1 cellular context compared by ENCODE assay signal in the genomic region with DNA sequence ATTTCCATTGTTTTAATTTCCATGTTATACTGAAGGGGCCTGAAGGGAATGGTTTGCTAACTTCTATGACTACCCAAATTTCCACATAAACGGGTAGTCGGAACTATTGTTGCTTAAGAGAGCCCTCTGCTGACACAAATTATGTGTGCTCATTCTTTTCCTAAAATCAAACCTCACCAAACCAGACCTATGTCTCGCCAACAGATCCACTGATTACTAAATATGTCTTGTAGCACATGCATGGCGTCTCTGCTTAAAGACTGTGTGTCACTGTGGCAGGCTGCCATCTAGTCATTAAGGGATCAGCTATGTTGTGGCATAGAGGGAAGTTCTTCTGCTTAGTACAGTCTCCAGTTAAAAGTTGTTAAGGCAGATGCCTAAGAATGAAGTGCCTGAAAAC.
TF ChIP-seq lines count a peak whose summit lies in the region.

No MANE protein-coding gene starts in this region.

TF ChIP-seq in H1, 55 proteins besides CTCF, POLR2A, EP300 and RAD21:
- TF ChIP-seq, protein P1, sequence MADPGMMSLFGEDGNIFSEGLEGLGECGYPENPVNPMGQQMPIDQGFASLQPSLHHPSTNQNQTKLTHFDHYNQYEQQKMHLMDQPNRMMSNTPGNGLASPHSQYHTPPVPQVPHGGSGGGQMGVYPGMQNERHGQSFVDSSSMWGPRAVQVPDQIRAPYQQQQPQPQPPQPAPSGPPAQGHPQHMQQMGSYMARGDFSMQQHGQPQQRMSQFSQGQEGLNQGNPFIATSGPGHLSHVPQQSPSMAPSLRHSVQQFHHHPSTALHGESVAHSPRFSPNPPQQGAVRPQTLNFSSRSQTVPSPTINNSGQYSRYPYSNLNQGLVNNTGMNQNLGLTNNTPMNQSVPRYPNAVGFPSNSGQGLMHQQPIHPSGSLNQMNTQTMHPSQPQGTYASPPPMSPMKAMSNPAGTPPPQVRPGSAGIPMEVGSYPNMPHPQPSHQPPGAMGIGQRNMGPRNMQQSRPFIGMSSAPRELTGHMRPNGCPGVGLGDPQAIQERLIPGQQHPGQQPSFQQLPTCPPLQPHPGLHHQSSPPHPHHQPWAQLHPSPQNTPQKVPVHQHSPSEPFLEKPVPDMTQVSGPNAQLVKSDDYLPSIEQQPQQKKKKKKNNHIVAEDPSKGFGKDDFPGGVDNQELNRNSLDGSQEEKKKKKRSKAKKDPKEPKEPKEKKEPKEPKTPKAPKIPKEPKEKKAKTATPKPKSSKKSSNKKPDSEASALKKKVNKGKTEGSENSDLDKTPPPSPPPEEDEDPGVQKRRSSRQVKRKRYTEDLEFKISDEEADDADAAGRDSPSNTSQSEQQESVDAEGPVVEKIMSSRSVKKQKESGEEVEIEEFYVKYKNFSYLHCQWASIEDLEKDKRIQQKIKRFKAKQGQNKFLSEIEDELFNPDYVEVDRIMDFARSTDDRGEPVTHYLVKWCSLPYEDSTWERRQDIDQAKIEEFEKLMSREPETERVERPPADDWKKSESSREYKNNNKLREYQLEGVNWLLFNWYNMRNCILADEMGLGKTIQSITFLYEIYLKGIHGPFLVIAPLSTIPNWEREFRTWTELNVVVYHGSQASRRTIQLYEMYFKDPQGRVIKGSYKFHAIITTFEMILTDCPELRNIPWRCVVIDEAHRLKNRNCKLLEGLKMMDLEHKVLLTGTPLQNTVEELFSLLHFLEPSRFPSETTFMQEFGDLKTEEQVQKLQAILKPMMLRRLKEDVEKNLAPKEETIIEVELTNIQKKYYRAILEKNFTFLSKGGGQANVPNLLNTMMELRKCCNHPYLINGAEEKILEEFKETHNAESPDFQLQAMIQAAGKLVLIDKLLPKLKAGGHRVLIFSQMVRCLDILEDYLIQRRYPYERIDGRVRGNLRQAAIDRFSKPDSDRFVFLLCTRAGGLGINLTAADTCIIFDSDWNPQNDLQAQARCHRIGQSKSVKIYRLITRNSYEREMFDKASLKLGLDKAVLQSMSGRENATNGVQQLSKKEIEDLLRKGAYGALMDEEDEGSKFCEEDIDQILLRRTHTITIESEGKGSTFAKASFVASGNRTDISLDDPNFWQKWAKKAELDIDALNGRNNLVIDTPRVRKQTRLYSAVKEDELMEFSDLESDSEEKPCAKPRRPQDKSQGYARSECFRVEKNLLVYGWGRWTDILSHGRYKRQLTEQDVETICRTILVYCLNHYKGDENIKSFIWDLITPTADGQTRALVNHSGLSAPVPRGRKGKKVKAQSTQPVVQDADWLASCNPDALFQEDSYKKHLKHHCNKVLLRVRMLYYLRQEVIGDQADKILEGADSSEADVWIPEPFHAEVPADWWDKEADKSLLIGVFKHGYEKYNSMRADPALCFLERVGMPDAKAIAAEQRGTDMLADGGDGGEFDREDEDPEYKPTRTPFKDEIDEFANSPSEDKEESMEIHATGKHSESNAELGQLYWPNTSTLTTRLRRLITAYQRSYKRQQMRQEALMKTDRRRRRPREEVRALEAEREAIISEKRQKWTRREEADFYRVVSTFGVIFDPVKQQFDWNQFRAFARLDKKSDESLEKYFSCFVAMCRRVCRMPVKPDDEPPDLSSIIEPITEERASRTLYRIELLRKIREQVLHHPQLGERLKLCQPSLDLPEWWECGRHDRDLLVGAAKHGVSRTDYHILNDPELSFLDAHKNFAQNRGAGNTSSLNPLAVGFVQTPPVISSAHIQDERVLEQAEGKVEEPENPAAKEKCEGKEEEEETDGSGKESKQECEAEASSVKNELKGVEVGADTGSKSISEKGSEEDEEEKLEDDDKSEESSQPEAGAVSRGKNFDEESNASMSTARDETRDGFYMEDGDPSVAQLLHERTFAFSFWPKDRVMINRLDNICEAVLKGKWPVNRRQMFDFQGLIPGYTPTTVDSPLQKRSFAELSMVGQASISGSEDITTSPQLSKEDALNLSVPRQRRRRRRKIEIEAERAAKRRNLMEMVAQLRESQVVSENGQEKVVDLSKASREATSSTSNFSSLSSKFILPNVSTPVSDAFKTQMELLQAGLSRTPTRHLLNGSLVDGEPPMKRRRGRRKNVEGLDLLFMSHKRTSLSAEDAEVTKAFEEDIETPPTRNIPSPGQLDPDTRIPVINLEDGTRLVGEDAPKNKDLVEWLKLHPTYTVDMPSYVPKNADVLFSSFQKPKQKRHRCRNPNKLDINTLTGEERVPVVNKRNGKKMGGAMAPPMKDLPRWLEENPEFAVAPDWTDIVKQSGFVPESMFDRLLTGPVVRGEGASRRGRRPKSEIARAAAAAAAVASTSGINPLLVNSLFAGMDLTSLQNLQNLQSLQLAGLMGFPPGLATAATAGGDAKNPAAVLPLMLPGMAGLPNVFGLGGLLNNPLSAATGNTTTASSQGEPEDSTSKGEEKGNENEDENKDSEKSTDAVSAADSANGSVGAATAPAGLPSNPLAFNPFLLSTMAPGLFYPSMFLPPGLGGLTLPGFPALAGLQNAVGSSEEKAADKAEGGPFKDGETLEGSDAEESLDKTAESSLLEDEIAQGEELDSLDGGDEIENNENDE (IDR thresholded peaks at IDR 0.05; ENCODE audit: insufficient replicate concordance, low read length): no peak
TF ChIP-seq in H1: peak in this region for 0.
